Comparison of ENCODE assay signal across 25 cellular contexts in the genomic region with DNA sequence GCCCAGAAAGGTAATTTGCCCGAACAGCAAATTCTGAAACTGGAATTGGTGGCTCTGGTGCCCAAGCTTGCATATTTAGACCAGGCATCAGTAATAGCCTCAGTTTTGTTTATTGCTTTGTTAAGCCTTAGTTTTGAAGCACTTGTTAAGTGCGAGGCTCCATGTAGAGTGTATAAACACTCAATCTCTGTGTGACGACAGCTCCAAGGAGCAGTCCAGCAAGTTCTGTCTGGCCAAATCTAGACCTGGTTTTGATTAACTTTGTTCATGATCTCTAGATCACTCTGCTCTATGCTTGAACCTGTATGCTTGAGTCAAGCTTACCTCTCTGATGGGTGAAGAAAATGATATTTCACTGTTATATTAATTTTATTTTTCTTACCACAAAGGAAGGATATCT. TPM values are rescaled to one million over a fixed set of nuclear protein-coding genes. Genes with fewer than 3 reads are reported as not detected.
DNase-seq lines count a peak whose midpoint lies in the region; ATAC-seq and TF ChIP-seq lines count a peak whose summit lies in the region.
"Had no signal": no experiment of that assay in that cellular context is flagged by ENCODE, and none has a peak within 500 bp of the region (broad histone marks: within the 10 kb centered on the region; RNA-seq: fewer than 3 reads in every experiment).

No MANE protein-coding gene starts in this region.

- H3K27ac ChIP-seq in suprapubic skin, result peak overlapping the region; percentile 41
- H3K27ac ChIP-seq: upper lobe of left lung had no signal

- no peak for ATAC-seq in HG03159 (IDR thresholded peaks at IDR 0.05; ENCODE audit: unreplicated experiment)
- ATAC-seq: naive thymus-derived CD8-positive, alpha-beta T cell had no signal

- H3K27me3 ChIP-seq in iPS-15b (ENCODE audit: control insufficient read depth, insufficient read depth, low read length), result no peaks in the 10 kb centered on the region
- H3K27me3 ChIP-seq in suprapubic skin, result no peaks in the 10 kb centered on the region
- H3K27me3 ChIP-seq: upper lobe of left lung had no signal

- H3K36me3 ChIP-seq in iPS-15b (ENCODE audit: control insufficient read depth, insufficient read depth, low read length), result no peaks in the 10 kb centered on the region
- no peaks in the 10 kb centered on the region for H3K36me3 ChIP-seq in suprapubic skin

- no peak for TF ChIP-seq CTCF in suprapubic skin (IDR thresholded peaks at IDR 0.05)

- no peak for TF ChIP-seq POLR2A in suprapubic skin (IDR thresholded peaks at IDR 0.05)

- 48% methylated on average over 3 of the region's 3 CpGs for WGBS in suprapubic skin

- no peaks in the 10 kb centered on the region for H3K9me3 ChIP-seq in iPS-15b (ENCODE audit: control insufficient read depth, insufficient read depth, low read length)
- no peaks in the 10 kb centered on the region for H3K9me3 ChIP-seq in suprapubic skin
- H3K9me3 ChIP-seq: upper lobe of left lung had no signal

- TF ChIP-seq EP300 in suprapubic skin (IDR thresholded peaks at IDR 0.05), result no peak

- no peak overlapping the region for H3K4me3 ChIP-seq in iPS-15b (ENCODE audit: low read depth, low read length)
- H3K4me3 ChIP-seq in suprapubic skin, result no peak overlapping the region
- H3K4me3 ChIP-seq: skin epidermis, upper lobe of left lung had no signal

- no peaks in the 10 kb centered on the region for H3K4me1 ChIP-seq in iPS-15b (ENCODE audit: control insufficient read depth, insufficient read depth, low read length)
- peaks cover 25% of the 10 kb centered on the region for H3K4me1 ChIP-seq in suprapubic skin

- H3K9ac ChIP-seq in iPS-15b (ENCODE audit: low read depth, low read length), result peak overlapping the region; percentile 32

- DNase-seq in DMS79 (lab: John Stamatoyannopoulos, UW) (peak; percentile 82), NCI-H345 treated with DMSO at 0.1 percent for 48 hours (lab: John Stamatoyannopoulos, UW; ENCODE audit: unreplicated experiment) (peak; percentile 14), suprapubic skin (ENCODE audit: low spot score in 2 of 2) (no peak), mucosa of gallbladder (ENCODE audit: low spot score) (no peak), mesenteric fat pad (ENCODE audit: low spot score) (no peak)
- DNase-seq: activated CD4-positive, alpha-beta T cell treated with anti-CD3 and anti-CD28 coated beads, Interleukin-2, amount 10 ng/mL, durations not matched to agents 24 days and 14 days; activated gamma-delta T cell; activated naive CD8-positive, alpha-beta T cell treated with anti-CD3 and anti-CD28 coated beads, Interleukin-2, amount 10 ng/mL, durations not matched to agents 7 days and 5 days; activated T-cell treated with anti-CD3 and anti-CD28 coated beads, Interleukin-2, amount 50 U/mL, for 1 hour; caudate nucleus; endodermal cell; hippocampal formation; immature natural killer cell; Kasumi-1; naive thymus-derived CD8-positive, alpha-beta T cell; NCI-H146; NCI-H2171 treated with DMSO at 0.1 percent for 48 hours; NCI-H82; stimulated activated CD4-positive, alpha-beta T cell treated with anti-CD3 and anti-CD28 coated beads, Interleukin-1b, Interleukin-23, amount 100 ng/mL, for 48 hours; stimulated activated CD8-positive, alpha-beta memory T cell treated with anti-CD3 and anti-CD28 coated beads, Interleukin-4, amount 100 ng/mL, for 48 hours; T-helper 2 cell had no signal

RNA-seq across cellular contexts. Expression of a gene that starts 37.4 kb away (rescaled TPM):
- total RNA-seq in suprapubic skin (10 to 100 TPM; 23.8 to 49.6 (median 34.8) TPM), mucosa of gallbladder (31.2 TPM), mesenteric fat pad (19.6 TPM)

RNA-seq across cellular contexts. Expression of a gene that starts 59.1 kb away (rescaled TPM):
- total RNA-seq in suprapubic skin, result 10 to 100 TPM; 24.9 to 45.2 (median 32.0) TPM
- total RNA-seq in mucosa of gallbladder, result 4.8 TPM
- total RNA-seq in mesenteric fat pad, result 14.9 TPM
- total RNA-seq: endodermal cell had no signal

Comparison
In these comparisons a context has a peak if more than half of its experiments do, and no peak if none do; other contexts are left out.
1. DNase-seq: peak in DMS79 (single experiment) and NCI-H345 treated with DMSO at 0.1 percent for 48 hours (single experiment); none in suprapubic skin (0 of 2), mucosa of gallbladder (single experiment) and mesenteric fat pad (single experiment).